1 cellular context compared by ENCODE assay signal in the genomic region with DNA sequence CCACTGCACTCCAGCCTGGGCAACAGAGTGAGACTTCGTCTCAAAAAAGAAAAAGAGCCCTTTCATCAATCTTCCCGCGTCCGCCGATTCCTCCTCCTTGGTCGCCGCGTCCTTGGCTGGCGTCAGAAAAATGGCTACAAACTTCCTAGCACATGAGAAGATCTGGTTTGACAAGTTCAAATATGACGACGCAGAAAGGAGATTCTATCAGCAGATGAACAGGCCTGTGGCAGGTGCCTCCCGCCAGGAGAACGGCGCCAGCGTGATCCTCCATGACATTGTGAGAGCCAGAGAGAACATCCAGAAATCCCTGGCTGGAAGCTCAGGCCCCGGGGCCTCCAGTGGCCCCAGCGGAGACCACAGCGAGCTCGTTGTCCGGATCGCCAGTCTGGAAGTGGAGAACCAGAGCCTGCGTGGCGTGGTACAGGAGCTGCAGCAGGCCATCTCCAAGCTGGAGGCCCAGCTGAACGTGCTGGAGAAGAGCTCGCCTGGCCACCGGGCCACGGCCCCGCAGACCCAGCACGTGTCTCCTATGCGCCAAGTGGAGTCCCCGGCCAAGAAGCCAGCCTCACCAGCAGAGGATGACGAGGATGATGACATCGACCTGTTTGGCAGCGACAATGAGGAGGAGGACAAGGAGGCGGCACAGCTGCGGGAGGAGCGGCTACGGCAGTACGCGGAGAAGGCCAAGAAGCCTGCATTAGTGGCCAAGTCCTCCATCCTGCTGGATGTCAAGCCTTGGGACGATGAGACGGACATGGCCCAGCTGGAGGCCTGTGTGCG.
TF ChIP-seq lines count a peak whose summit lies in the region.

No MANE protein-coding gene starts in this region.

TF ChIP-seq in K562, 482 proteins besides CTCF, POLR2A, EP300 and RAD21:
- 0 out of 2 replicates have a peak, but pooled peaks have one; percentile 13 for TF ChIP-seq TFAP4 (CRISPR knock-in tag; IDR thresholded peaks at IDR 0.05; ENCODE audit: borderline replicate concordance)
- TF ChIP-seq STAG1 (CRISPR knock-in tag; IDR thresholded peaks at IDR 0.05; ENCODE audit: borderline replicate concordance): no peak
- peak; percentile 90 for TF ChIP-seq ZBTB33 (CRISPR knock-in tag; IDR thresholded peaks at IDR 0.05)
